ENCODE assay signal across 8 cellular contexts in genomic region chrX:63350979-63351616, GRCh38. TPM values are rescaled to one million over a fixed set of nuclear protein-coding genes. Genes with fewer than 3 reads are reported as not detected.
DNase-seq lines count a peak whose midpoint lies in the region; ATAC-seq and TF ChIP-seq lines count a peak whose summit lies in the region.

TSS of gene SPIN4 (minus strand) at chrX:63351332. CDS start at chrX:63350819, 513 bp downstream.

- DNase-seq in ELF-1 (ENCODE audit: low read depth, low spot score) (peak; percentile 98), GOT3 (lab: John Stamatoyannopoulos, UW) (peak; percentile 47), LNCaP clone FGC (ENCODE audit: low read depth) (peak; percentile 52), RWPE2 (ENCODE audit: low spot score) (peak; percentile 81), activated gamma-delta T cell treated with Interleukin-2 at 50 U/mL for 16 hours (peak; percentile 51), foreskin keratinocyte (peak; percentile 12 to 41), neural progenitor cell (ENCODE audit: low spot score) (peak; percentile 92), stromal cell of bone marrow (ENCODE audit: low read depth) (peak; percentile 65)

- H3K4me2 ChIP-seq in neural progenitor cell = peak within 1 kb of the TSS; percentile 74

- peaks cover 5% of the 10 kb centered on the region for H3F3A ChIP-seq in neural progenitor cell (ENCODE audit: low read depth)

- H3K27me3 ChIP-seq in RWPE2 (ENCODE audit: insufficient read depth, poor library complexity, severe bottlenecking) = no peaks in the 10 kb centered on the region
- H3K27me3 ChIP-seq in foreskin keratinocyte = no peaks in the 10 kb centered on the region
- no peaks in the 10 kb centered on the region for H3K27me3 ChIP-seq in neural progenitor cell

- H3K36me3 Mint-ChIP-seq in neural progenitor cell = no peaks in the 10 kb centered on the region

- TF ChIP-seq CTCF in LNCaP clone FGC (IDR thresholded peaks at IDR 0.05; ENCODE audit: control insufficient read depth, extremely low read depth, insufficient read depth) (no peak), RWPE2 (IDR thresholded peaks at IDR 0.05; ENCODE audit: poor library complexity, severe bottlenecking) (no peak), foreskin keratinocyte (conservative IDR thresholded peaks at IDR 0.05) (no peak), neural progenitor cell (IDR thresholded peaks at IDR 0.05) (no peak)

- H3K9ac ChIP-seq in neural progenitor cell = no peak within 1 kb of the TSS

- ATAC-seq in RWPE2 (ENCODE audit: low read depth) (peak; percentile 92), foreskin keratinocyte (peak; percentile 95)

- peaks cover 35% of the 10 kb centered on the region for H3K79me2 ChIP-seq in neural progenitor cell (ENCODE audit: low read depth)

- no peaks in the 10 kb centered on the region for H4K20me1 ChIP-seq in neural progenitor cell (ENCODE audit: low read depth)

- peaks cover 9% of the 10 kb centered on the region for H3K4me1 ChIP-seq in RWPE2 (ENCODE audit: insufficient read depth, poor library complexity, severe bottlenecking)
- no peaks in the 10 kb centered on the region for H3K4me1 ChIP-seq in foreskin keratinocyte
- H3K4me1 ChIP-seq in neural progenitor cell = peaks cover 5% of the 10 kb centered on the region

- peak within 1 kb of the TSS; percentile 11 for H2AFZ ChIP-seq in neural progenitor cell (replicated peaks)

- H3K4me3 ChIP-seq in LNCaP clone FGC (ENCODE audit: low read depth, low read length) = peak within 1 kb of the TSS; percentile 69
- peak within 1 kb of the TSS; percentile 64 for H3K4me3 ChIP-seq in RWPE2 (ENCODE audit: severe bottlenecking)
- H3K4me3 ChIP-seq in neural progenitor cell = peak within 1 kb of the TSS; percentile 59

- peak within 1 kb of the TSS; percentile 94 for H3K4me3 Mint-ChIP-seq in neural progenitor cell

- peaks cover 2% of the 10 kb centered on the region for H3K27me3 Mint-ChIP-seq in neural progenitor cell (ENCODE audit: insufficient read depth, low read depth)

- H3K9me3 Mint-ChIP-seq in neural progenitor cell = no peaks in the 10 kb centered on the region

- H3K27ac Mint-ChIP-seq in neural progenitor cell = peak within 1 kb of the TSS; percentile 92

- H3K4me1 Mint-ChIP-seq in neural progenitor cell = peaks cover 4% of the 10 kb centered on the region

- H3K36me3 ChIP-seq in RWPE2 (ENCODE audit: low read depth) (no peaks in the 10 kb centered on the region), neural progenitor cell (no peaks in the 10 kb centered on the region)

- peak within 1 kb of the TSS; percentile 80 for H3K27ac ChIP-seq in RWPE2 (ENCODE audit: poor library complexity, severe bottlenecking)
- peak within 1 kb of the TSS; percentile 55 for H3K27ac ChIP-seq in foreskin keratinocyte
- peak within 1 kb of the TSS; percentile 84 for H3K27ac ChIP-seq in neural progenitor cell

- H3K9me3 ChIP-seq in RWPE2 (ENCODE audit: severe bottlenecking) (no peaks in the 10 kb centered on the region), neural progenitor cell (ENCODE audit: low read depth) (peaks cover under 1% of the 10 kb centered on the region)

RNA-seq across cellular contexts. Expression of gene SPIN4, which starts in this region (rescaled TPM):
- total RNA-seq in foreskin keratinocyte (6.8 and 6.9 TPM in 2 replicates), neural progenitor cell (ENCODE audit: low replicate concordance) (13.1 and 14.6 TPM in 2 replicates)
- polyA plus RNA-seq in foreskin keratinocyte = 1.5 and 2.0 TPM in 2 replicates

Comparison
In these comparisons a context has a peak if more than half of its experiments do, and no peak if none do; other contexts are left out.
1. Peak in every context shown above with its lines: DNase-seq, ATAC-seq, H3K4me3 ChIP-seq and H3K27ac ChIP-seq.
2. DNase-seq: peak in every context shown above with its lines; median percentile 98 in ELF-1; 92 in neural progenitor cell; 81 in RWPE2; 65 in stromal cell of bone marrow; 52 in LNCaP clone FGC; 51 in activated gamma-delta T cell treated with Interleukin-2 at 50 U/mL for 16 hours; 47 in GOT3; 26 in foreskin keratinocyte.